ENCODE assay signal across 14 cellular contexts in the genomic region with DNA sequence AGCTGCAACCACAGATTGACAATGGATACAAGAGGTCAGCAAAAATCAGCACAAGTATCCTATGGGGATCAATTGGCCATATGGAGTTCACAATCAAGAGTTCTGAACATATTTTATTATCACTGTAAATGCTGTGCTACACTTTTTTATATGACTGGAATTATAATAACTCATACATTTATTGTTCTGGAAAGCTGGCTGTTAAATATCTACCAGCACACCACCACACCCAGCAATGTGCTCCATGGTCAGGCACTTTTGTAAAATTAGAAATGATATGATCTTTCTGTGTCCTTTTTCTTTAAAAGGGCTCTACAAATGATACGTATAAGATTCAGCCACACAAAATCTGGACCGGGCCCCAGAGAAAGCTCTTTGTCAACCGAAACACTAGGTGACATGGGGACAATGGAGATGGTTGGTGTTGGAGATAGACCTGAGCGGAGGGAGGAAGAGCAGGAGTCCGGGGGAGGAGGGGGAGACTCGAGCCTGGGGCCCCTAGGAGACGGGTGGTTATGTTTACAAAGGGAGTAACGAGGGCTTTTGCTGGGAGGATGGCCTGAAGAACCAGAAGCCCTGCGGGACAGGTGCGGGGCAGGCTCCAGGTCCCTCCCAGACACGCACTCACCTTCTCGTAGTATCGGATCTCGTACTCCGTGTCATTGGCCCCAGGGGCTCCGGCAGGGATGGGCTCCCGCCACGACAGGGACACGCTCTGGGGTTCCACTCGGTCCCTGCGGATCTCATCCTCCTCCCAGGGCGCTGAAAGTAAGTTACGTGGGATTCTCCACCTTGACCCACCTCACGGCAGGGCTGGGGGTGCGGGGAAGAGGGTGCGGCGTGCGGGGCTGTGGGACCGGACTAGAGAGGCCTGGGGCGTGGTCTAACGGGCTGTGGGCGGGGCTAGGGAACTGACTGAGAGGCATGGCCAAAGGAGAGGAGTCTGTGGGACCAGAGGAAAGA. TPM values are rescaled to one million over a fixed set of nuclear protein-coding genes. Genes with fewer than 3 reads are reported as not detected.
DNase-seq lines count a peak whose midpoint lies in the region; ATAC-seq and TF ChIP-seq lines count a peak whose summit lies in the region.
"Had no signal": no experiment of that assay in that cellular context is flagged by ENCODE, and none has a peak within 500 bp of the region (broad histone marks: within the 10 kb centered on the region; RNA-seq: fewer than 3 reads in every experiment).

No MANE protein-coding gene starts in this region.

- no peaks in the 10 kb centered on the region for H3K4me1 Mint-ChIP-seq in activated CD4-positive, alpha-beta T cell treated with anti-CD3 and anti-CD28 coated beads, Interleukin-2, amount 10 ng/mL, durations not matched to agents 7 days and 5 days

- H3K36me3 ChIP-seq in WERI-Rb-1 (peaks cover 5% of the 10 kb centered on the region; the same call in 1 of the 2 replicates), iPS-15b (ENCODE audit: control insufficient read depth, insufficient read depth, low read length) (no peaks in the 10 kb centered on the region), rectal smooth muscle tissue (ENCODE audit: control insufficient read depth, insufficient read depth, low read length) (no peaks in the 10 kb centered on the region)

- H3K9ac ChIP-seq in iPS-15b (ENCODE audit: low read depth, low read length) (peak overlapping the region; percentile 39), rectal smooth muscle tissue (ENCODE audit: low read length) (no peak overlapping the region)

- H3K27ac ChIP-seq in WERI-Rb-1: peak overlapping the region; percentile 32
- H3K27ac ChIP-seq in rectal smooth muscle tissue (ENCODE audit: low read depth, low read length): no peak overlapping the region
- H3K27ac ChIP-seq: A549, dorsolateral prefrontal cortex had no signal

- POLR2A ChIA-PET in activated CD4-positive, alpha-beta T cell treated with anti-CD3 and anti-CD28 coated beads, Interleukin-2, amount 10 ng/mL, durations not matched to agents 7 days and 5 days (lab: Charles Lee): interaction anchor here (0.6 kb wide), 1 partner anchor 54 kb away, joined by 4 read pairs; no protein-coding TSS in a partner anchor

- H3K27me3 ChIP-seq in WERI-Rb-1 (ENCODE audit: insufficient read depth, low read depth, severe bottlenecking): no peaks in the 10 kb centered on the region
- peaks cover 18% of the 10 kb centered on the region for H3K27me3 ChIP-seq in iPS-15b (ENCODE audit: control insufficient read depth, insufficient read depth, low read length)
- H3K27me3 ChIP-seq in rectal smooth muscle tissue (ENCODE audit: control insufficient read depth, insufficient read depth, low read length): no peaks in the 10 kb centered on the region

- no peak overlapping the region for H3K4me3 Mint-ChIP-seq in activated CD4-positive, alpha-beta T cell treated with anti-CD3 and anti-CD28 coated beads, Interleukin-2, amount 10 ng/mL, durations not matched to agents 7 days and 5 days

- TF ChIP-seq CTCF in WERI-Rb-1 (IDR thresholded peaks at IDR 0.05; ENCODE audit: low read depth, low read length): no peak

- H3K9me3 ChIP-seq in WERI-Rb-1 (ENCODE audit: severe bottlenecking) (no peaks in the 10 kb centered on the region), iPS-15b (ENCODE audit: control insufficient read depth, insufficient read depth, low read length) (no peaks in the 10 kb centered on the region)
- H3K9me3 ChIP-seq: A549 had no signal

- no peaks in the 10 kb centered on the region for H3K4me1 ChIP-seq in iPS-15b (ENCODE audit: control insufficient read depth, insufficient read depth, low read length)
- no peaks in the 10 kb centered on the region for H3K4me1 ChIP-seq in rectal smooth muscle tissue (ENCODE audit: control insufficient read depth, insufficient read depth, low read length)

- DNase-seq in activated CD4-positive, alpha-beta T cell treated with anti-CD3 and anti-CD28 coated beads, Interleukin-2, amount 50 U/mL, for 48 hours: peak; percentile 17 to 40
- no peak for DNase-seq in activated CD4-positive, alpha-beta T cell treated with anti-CD3 and anti-CD28 coated beads, Interleukin-2, amount 10 ng/mL, durations not matched to agents 7 days and 5 days
- DNase-seq in WERI-Rb-1: no peak
- DNase-seq in foreskin melanocyte: no peak
- DNase-seq: amniotic stem cell, dorsolateral prefrontal cortex, NCI-H2171 had no signal

- H3K27me3 Mint-ChIP-seq in activated CD4-positive, alpha-beta T cell treated with anti-CD3 and anti-CD28 coated beads, Interleukin-2, amount 10 ng/mL, durations not matched to agents 7 days and 5 days: peaks cover 38% of the 10 kb centered on the region

- CTCF ChIA-PET in activated CD4-positive, alpha-beta T cell treated with anti-CD3 and anti-CD28 coated beads, Interleukin-2, amount 10 ng/mL, durations not matched to agents 7 days and 5 days (lab: Charles Lee): no interaction called here

- no peaks in the 10 kb centered on the region for H3K36me3 Mint-ChIP-seq in activated CD4-positive, alpha-beta T cell treated with anti-CD3 and anti-CD28 coated beads, Interleukin-2, amount 10 ng/mL, durations not matched to agents 7 days and 5 days (ENCODE audit: low read depth)

- no peak for ATAC-seq in HG02759 (IDR thresholded peaks at IDR 0.05; ENCODE audit: unreplicated experiment)
- no peak for ATAC-seq in HG03025 (IDR thresholded peaks at IDR 0.05; ENCODE audit: low FRiP score, unreplicated experiment)
- ATAC-seq: A549, left lobe of liver had no signal

- peaks cover 6% of the 10 kb centered on the region for H3K9me3 Mint-ChIP-seq in activated CD4-positive, alpha-beta T cell treated with anti-CD3 and anti-CD28 coated beads, Interleukin-2, amount 10 ng/mL, durations not matched to agents 7 days and 5 days

- H3K27ac Mint-ChIP-seq in activated CD4-positive, alpha-beta T cell treated with anti-CD3 and anti-CD28 coated beads, Interleukin-2, amount 10 ng/mL, durations not matched to agents 7 days and 5 days: no peak overlapping the region

- no peak overlapping the region for H3K4me3 ChIP-seq in WERI-Rb-1 (ENCODE audit: low read depth, low read length)
- H3K4me3 ChIP-seq in iPS-15b (ENCODE audit: low read depth, low read length): peak overlapping the region; percentile 87
- peak overlapping the region; percentile 70 for H3K4me3 ChIP-seq in rectal smooth muscle tissue (ENCODE audit: low read length)
- H3K4me3 ChIP-seq: A549, dorsolateral prefrontal cortex, smooth muscle cell had no signal

RNA-seq across cellular contexts. Expression of gene EPHA10, which starts 30.0 kb away (rescaled TPM):
- total RNA-seq in activated CD4-positive, alpha-beta T cell treated with anti-CD3 and anti-CD28 coated beads, Interleukin-2, amount 10 ng/mL, durations not matched to agents 7 days and 5 days: not detected
- total RNA-seq: smooth muscle cell had no signal

RNA-seq across cellular contexts. Expression of gene CDCA8, which starts 42.6 kb away (rescaled TPM):
- 10 to 100 TPM; 85.5 to 91.2 TPM for total RNA-seq in activated CD4-positive, alpha-beta T cell treated with anti-CD3 and anti-CD28 coated beads, Interleukin-2, amount 10 ng/mL, durations not matched to agents 7 days and 5 days

RNA-seq across cellular contexts. Expression of gene MANEAL, which starts 58.7 kb away (rescaled TPM):
- 1 to 10 TPM; 1.3 to 1.5 TPM for total RNA-seq in activated CD4-positive, alpha-beta T cell treated with anti-CD3 and anti-CD28 coated beads, Interleukin-2, amount 10 ng/mL, durations not matched to agents 7 days and 5 days
- total RNA-seq: smooth muscle cell had no signal

Comparison
In these comparisons a context has a peak if more than half of its experiments do, and no peak if none do; other contexts are left out.
1. DNase-seq: peak in activated CD4-positive, alpha-beta T cell treated with anti-CD3 and anti-CD28 coated beads, Interleukin-2, amount 50 U/mL, for 48 hours (2 of 2); none in activated CD4-positive, alpha-beta T cell treated with anti-CD3 and anti-CD28 coated beads, Interleukin-2, amount 10 ng/mL, durations not matched to agents 7 days and 5 days (single experiment), WERI-Rb-1 (single experiment) and foreskin melanocyte (single experiment).